Comparison of ENCODE assay signal across 1 cellular context in the genomic region with DNA sequence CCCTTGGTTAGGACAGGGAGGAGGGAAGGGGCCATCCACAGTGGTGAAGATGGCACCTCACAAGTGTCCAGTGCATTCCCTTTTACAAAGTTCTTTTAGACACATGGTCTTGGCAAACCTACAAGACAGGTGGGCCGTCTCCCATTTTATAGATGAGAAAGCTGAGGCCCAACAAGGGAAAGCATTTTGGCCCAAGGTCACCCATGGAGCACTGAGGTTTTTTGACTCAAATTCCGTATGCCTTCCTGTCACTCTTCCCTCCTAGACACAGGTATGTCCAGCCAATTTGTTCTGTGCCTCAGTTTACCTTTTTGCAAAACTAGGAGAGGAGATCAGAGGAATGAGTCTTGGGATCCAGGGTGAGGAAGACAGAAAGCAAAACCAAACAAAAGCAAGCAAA.
TF ChIP-seq lines count a peak whose summit lies in the region.

No MANE protein-coding gene starts in this region.

TF ChIP-seq in GM23338, 12 proteins besides CTCF, POLR2A, EP300 and RAD21 (continued from another document):
- TF ChIP-seq, protein P1, sequence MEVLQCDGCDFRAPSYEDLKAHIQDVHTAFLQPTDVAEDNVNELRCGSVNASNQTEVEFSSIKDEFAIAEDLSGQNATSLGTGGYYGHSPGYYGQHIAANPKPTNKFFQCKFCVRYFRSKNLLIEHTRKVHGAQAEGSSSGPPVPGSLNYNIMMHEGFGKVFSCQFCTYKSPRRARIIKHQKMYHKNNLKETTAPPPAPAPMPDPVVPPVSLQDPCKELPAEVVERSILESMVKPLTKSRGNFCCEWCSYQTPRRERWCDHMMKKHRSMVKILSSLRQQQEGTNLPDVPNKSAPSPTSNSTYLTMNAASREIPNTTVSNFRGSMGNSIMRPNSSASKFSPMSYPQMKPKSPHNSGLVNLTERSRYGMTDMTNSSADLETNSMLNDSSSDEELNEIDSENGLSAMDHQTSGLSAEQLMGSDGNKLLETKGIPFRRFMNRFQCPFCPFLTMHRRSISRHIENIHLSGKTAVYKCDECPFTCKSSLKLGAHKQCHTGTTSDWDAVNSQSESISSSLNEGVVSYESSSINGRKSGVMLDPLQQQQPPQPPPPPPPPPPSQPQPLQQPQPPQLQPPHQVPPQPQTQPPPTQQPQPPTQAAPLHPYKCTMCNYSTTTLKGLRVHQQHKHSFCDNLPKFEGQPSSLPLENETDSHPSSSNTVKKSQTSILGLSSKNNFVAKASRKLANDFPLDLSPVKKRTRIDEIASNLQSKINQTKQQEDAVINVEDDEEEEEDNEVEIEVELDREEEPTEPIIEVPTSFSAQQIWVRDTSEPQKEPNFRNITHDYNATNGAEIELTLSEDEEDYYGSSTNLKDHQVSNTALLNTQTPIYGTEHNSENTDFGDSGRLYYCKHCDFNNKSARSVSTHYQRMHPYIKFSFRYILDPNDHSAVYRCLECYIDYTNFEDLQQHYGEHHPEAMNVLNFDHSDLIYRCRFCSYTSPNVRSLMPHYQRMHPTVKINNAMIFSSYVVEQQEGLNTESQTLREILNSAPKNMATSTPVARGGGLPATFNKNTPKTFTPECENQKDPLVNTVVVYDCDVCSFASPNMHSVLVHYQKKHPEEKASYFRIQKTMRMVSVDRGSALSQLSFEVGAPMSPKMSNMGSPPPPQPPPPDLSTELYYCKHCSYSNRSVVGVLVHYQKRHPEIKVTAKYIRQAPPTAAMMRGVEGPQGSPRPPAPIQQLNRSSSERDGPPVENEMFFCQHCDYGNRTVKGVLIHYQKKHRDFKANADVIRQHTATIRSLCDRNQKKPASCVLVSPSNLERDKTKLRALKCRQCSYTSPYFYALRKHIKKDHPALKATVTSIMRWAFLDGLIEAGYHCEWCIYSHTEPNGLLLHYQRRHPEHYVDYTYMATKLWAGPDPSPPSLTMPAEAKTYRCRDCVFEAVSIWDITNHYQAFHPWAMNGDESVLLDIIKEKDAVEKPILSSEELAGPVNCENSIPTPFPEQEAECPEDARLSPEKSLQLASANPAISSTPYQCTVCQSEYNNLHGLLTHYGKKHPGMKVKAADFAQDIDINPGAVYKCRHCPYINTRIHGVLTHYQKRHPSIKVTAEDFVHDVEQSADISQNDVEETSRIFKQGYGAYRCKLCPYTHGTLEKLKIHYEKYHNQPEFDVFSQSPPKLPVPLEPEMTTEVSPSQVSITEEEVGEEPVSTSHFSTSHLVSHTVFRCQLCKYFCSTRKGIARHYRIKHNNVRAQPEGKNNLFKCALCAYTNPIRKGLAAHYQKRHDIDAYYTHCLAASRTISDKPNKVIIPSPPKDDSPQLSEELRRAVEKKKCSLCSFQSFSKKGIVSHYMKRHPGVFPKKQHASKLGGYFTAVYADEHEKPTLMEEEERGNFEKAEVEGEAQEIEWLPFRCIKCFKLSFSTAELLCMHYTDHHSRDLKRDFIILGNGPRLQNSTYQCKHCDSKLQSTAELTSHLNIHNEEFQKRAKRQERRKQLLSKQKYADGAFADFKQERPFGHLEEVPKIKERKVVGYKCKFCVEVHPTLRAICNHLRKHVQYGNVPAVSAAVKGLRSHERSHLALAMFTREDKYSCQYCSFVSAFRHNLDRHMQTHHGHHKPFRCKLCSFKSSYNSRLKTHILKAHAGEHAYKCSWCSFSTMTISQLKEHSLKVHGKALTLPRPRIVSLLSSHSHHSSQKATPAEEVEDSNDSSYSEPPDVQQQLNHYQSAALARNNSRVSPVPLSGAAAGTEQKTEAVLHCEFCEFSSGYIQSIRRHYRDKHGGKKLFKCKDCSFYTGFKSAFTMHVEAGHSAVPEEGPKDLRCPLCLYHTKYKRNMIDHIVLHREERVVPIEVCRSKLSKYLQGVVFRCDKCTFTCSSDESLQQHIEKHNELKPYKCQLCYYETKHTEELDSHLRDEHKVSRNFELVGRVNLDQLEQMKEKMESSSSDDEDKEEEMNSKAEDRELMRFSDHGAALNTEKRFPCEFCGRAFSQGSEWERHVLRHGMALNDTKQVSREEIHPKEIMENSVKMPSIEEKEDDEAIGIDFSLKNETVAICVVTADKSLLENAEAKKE (CRISPR knock-in tag; IDR thresholded peaks at IDR 0.05): no peak
- TF ChIP-seq, protein P2, sequence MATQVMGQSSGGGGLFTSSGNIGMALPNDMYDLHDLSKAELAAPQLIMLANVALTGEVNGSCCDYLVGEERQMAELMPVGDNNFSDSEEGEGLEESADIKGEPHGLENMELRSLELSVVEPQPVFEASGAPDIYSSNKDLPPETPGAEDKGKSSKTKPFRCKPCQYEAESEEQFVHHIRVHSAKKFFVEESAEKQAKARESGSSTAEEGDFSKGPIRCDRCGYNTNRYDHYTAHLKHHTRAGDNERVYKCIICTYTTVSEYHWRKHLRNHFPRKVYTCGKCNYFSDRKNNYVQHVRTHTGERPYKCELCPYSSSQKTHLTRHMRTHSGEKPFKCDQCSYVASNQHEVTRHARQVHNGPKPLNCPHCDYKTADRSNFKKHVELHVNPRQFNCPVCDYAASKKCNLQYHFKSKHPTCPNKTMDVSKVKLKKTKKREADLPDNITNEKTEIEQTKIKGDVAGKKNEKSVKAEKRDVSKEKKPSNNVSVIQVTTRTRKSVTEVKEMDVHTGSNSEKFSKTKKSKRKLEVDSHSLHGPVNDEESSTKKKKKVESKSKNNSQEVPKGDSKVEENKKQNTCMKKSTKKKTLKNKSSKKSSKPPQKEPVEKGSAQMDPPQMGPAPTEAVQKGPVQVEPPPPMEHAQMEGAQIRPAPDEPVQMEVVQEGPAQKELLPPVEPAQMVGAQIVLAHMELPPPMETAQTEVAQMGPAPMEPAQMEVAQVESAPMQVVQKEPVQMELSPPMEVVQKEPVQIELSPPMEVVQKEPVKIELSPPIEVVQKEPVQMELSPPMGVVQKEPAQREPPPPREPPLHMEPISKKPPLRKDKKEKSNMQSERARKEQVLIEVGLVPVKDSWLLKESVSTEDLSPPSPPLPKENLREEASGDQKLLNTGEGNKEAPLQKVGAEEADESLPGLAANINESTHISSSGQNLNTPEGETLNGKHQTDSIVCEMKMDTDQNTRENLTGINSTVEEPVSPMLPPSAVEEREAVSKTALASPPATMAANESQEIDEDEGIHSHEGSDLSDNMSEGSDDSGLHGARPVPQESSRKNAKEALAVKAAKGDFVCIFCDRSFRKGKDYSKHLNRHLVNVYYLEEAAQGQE (IDR thresholded peaks at IDR 0.05; ENCODE audit: unreplicated experiment): no peak
- no peak for TF ChIP-seq NANOG (IDR thresholded peaks at IDR 0.05; ENCODE audit: borderline replicate concordance)
- no peak for TF ChIP-seq STAT1 (IDR thresholded peaks at IDR 0.05; ENCODE audit: unreplicated experiment)
- TF ChIP-seq EZH2 (IDR thresholded peaks at IDR 0.05; ENCODE audit: low read depth, unreplicated experiment): no peak
- no peak for TF ChIP-seq EZH2phosphoT487 (IDR thresholded peaks at IDR 0.05; ENCODE audit: unreplicated experiment)
- TF ChIP-seq ZNF331 (CRISPR knock-in tag; IDR thresholded peaks at IDR 0.05; ENCODE audit: low read depth): no peak
- TF ChIP-seq, protein P3, sequence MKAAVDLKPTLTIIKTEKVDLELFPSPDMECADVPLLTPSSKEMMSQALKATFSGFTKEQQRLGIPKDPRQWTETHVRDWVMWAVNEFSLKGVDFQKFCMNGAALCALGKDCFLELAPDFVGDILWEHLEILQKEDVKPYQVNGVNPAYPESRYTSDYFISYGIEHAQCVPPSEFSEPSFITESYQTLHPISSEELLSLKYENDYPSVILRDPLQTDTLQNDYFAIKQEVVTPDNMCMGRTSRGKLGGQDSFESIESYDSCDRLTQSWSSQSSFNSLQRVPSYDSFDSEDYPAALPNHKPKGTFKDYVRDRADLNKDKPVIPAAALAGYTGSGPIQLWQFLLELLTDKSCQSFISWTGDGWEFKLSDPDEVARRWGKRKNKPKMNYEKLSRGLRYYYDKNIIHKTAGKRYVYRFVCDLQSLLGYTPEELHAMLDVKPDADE (IDR thresholded peaks at IDR 0.05): no peak
- TF ChIP-seq ZNF114 (CRISPR knock-in tag; IDR thresholded peaks at IDR 0.05): no peak
- no peak for TF ChIP-seq POLR2AphosphoS5 (IDR thresholded peaks at IDR 0.05; ENCODE audit: low read depth)
